ENCODE assay signal across 13 cellular contexts in the genomic region with DNA sequence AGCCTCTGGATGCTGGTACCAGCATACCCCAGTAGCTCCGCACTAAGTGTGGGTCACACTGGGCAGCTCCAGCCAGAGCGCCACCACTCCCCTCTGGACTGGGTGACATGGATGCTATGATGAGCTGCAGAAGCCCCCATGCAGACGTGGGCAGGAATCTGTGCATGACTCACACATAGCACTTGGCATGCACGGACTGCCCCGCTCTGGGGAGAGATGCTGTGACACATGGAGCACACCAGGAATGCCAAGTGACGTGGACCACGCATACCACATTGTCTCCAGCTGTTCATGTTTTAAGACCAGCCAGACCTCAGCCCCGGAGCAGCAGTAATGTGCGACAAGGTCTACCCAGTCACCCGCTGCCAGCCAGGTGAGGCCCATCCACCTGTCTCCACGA.
DNase-seq lines count a peak whose midpoint lies in the region; ATAC-seq, FAIRE-seq and TF ChIP-seq lines count a peak whose summit lies in the region.
"Had no signal": no experiment of that assay in that cellular context is flagged by ENCODE, and none has a peak within 500 bp of the region (broad histone marks: within the 10 kb centered on the region; RNA-seq: fewer than 3 reads in every experiment).

No MANE protein-coding gene starts in this region.

- H3K27me3 Mint-ChIP-seq in natural killer cell treated with Interleukin-12 subunit alpha and Interleukin-12 subunit beta and Interleukin-15 and Interleukin-18, amount 100 ng/mL, for 72 hours, result no peaks in the 10 kb centered on the region
- no peaks in the 10 kb centered on the region for H3K27me3 Mint-ChIP-seq in natural killer cell (ENCODE audit: low read depth in 2 of 2)

- H3K36me3 Mint-ChIP-seq in natural killer cell treated with Interleukin-12 subunit alpha and Interleukin-12 subunit beta and Interleukin-15 and Interleukin-18, amount 100 ng/mL, for 72 hours, result no peaks in the 10 kb centered on the region
- no peaks in the 10 kb centered on the region for H3K36me3 Mint-ChIP-seq in natural killer cell

- H3K4me1 Mint-ChIP-seq in natural killer cell treated with Interleukin-12 subunit alpha and Interleukin-12 subunit beta and Interleukin-15 and Interleukin-18, amount 100 ng/mL, for 72 hours (ENCODE audit: low read depth in 2 of 2), result peaks cover 51 to 54% of the 10 kb centered on the region in 2 donors
- peaks cover 69 to 75% of the 10 kb centered on the region in 2 donors for H3K4me1 Mint-ChIP-seq in natural killer cell

- no peak for TF ChIP-seq CTCF in natural killer cell (IDR thresholded peaks at IDR 0.05)
- no peak for TF ChIP-seq CTCF in D721Med (IDR thresholded peaks at IDR 0.05; ENCODE audit: insufficient read depth, missing control alignments)

- FAIRE-seq in D721Med (lab: Jason Lieb, UNC), result no peak
- FAIRE-seq: colon had no signal

- intact Hi-C loops in natural killer cell (cut with micrococcal nuclease), result no loop called here

- no peak for ATAC-seq in natural killer cell treated with Interleukin-12 subunit alpha and Interleukin-12 subunit beta and Interleukin-15 and Interleukin-18, amount 100 ng/mL, for 72 hours
- ATAC-seq in natural killer cell (no peak), SK-N-SH treated with all-trans-retinoic acid at 6 μM for 48 hours (peak; percentile 86), GM21515 (IDR thresholded peaks at IDR 0.05; ENCODE audit: unreplicated experiment) (no peak), HG02938 (IDR thresholded peaks at IDR 0.05; ENCODE audit: unreplicated experiment) (no peak), GM21381 (IDR thresholded peaks at IDR 0.05; ENCODE audit: unreplicated experiment) (no peak)

- H3K4me3 Mint-ChIP-seq in natural killer cell treated with Interleukin-12 subunit alpha and Interleukin-12 subunit beta and Interleukin-15 and Interleukin-18, amount 100 ng/mL, for 72 hours, result no peak overlapping the region
- no peak overlapping the region for H3K4me3 Mint-ChIP-seq in natural killer cell

- H3K27ac Mint-ChIP-seq in natural killer cell treated with Interleukin-12 subunit alpha and Interleukin-12 subunit beta and Interleukin-15 and Interleukin-18, amount 100 ng/mL, for 72 hours, result peak overlapping the region; percentile 30 to 71
- no peak overlapping the region for H3K27ac Mint-ChIP-seq in natural killer cell

- no peak for DNase-seq in natural killer cell treated with Interleukin-12 subunit alpha and Interleukin-12 subunit beta and Interleukin-15 and Interleukin-18, amount 100 ng/mL, for 72 hours (ENCODE audit: low spot score)
- DNase-seq in natural killer cell (no peak), glomerular visceral epithelial cell (ENCODE audit: extremely low spot score) (peak; percentile 88), D721Med (ENCODE audit: insufficient read length, low spot score) (no peak)
- DNase-seq: BE2C, H7, Peyer's patch had no signal

- no peaks in the 10 kb centered on the region for H3K9me3 Mint-ChIP-seq in natural killer cell treated with Interleukin-12 subunit alpha and Interleukin-12 subunit beta and Interleukin-15 and Interleukin-18, amount 100 ng/mL, for 72 hours
- H3K9me3 Mint-ChIP-seq in natural killer cell, result no peaks in the 10 kb centered on the region
- H3K9me3 Mint-ChIP-seq: activated T-helper 2 cell treated with anti-CD3 and anti-CD28 coated beads, Interferon-gamma antibody, Interleukin-2, Interleukin-4, amounts not matched to agents 10 μg/mL and 5 μg/mL and 100 μg/mL, durations not matched to agents 14 hours and 24 hours and 36 hours had no signal

TF ChIP-seq in SK-N-SH treated with all-trans-retinoic acid at 6 μM for 48 hours, 23 proteins besides CTCF, POLR2A, EP300 and RAD21:
- TF ChIP-seq ZFP30 (CRISPR knock-in tag; IDR thresholded peaks at IDR 0.05) (no peak), ZFP3 (CRISPR knock-in tag; IDR thresholded peaks at IDR 0.05) (no peak), ZNF8 (CRISPR knock-in tag; IDR thresholded peaks at IDR 0.05) (no peak), ZNF70 (CRISPR knock-in tag; IDR thresholded peaks at IDR 0.05) (no peak), OSR1 (CRISPR knock-in tag; IDR thresholded peaks at IDR 0.05) (no peak), SNAI2 (CRISPR knock-in tag; IDR thresholded peaks at IDR 0.05) (no peak), ISL1 (CRISPR knock-in tag; IDR thresholded peaks at IDR 0.05) (no peak), TCF4 (CRISPR knock-in tag; IDR thresholded peaks at IDR 0.05; ENCODE audit: borderline replicate concordance) (no peak), GLIS3 (CRISPR knock-in tag; IDR thresholded peaks at IDR 0.05) (no peak), CSDC2 (CRISPR knock-in tag; IDR thresholded peaks at IDR 0.05) (no peak), RARB (CRISPR knock-in tag; IDR thresholded peaks at IDR 0.05) (no peak), ZC3H10 (CRISPR knock-in tag; IDR thresholded peaks at IDR 0.05) (no peak), ZNF565 (CRISPR knock-in tag; conservative IDR thresholded peaks at IDR 0.05; ENCODE audit: low read depth) (no peak), TOX (CRISPR knock-in tag; IDR thresholded peaks at IDR 0.05; ENCODE audit: borderline replicate concordance) (no peak), ESRRG (CRISPR knock-in tag; IDR thresholded peaks at IDR 0.05) (no peak)
- TF ChIP-seq, protein P1, sequence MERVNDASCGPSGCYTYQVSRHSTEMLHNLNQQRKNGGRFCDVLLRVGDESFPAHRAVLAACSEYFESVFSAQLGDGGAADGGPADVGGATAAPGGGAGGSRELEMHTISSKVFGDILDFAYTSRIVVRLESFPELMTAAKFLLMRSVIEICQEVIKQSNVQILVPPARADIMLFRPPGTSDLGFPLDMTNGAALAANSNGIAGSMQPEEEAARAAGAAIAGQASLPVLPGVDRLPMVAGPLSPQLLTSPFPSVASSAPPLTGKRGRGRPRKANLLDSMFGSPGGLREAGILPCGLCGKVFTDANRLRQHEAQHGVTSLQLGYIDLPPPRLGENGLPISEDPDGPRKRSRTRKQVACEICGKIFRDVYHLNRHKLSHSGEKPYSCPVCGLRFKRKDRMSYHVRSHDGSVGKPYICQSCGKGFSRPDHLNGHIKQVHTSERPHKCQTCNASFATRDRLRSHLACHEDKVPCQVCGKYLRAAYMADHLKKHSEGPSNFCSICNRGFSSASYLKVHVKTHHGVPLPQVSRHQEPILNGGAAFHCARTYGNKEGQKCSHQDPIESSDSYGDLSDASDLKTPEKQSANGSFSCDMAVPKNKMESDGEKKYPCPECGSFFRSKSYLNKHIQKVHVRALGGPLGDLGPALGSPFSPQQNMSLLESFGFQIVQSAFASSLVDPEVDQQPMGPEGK (CRISPR knock-in tag; IDR thresholded peaks at IDR 0.05; ENCODE audit: borderline replicate concordance), result no peak
- TF ChIP-seq, protein P2, sequence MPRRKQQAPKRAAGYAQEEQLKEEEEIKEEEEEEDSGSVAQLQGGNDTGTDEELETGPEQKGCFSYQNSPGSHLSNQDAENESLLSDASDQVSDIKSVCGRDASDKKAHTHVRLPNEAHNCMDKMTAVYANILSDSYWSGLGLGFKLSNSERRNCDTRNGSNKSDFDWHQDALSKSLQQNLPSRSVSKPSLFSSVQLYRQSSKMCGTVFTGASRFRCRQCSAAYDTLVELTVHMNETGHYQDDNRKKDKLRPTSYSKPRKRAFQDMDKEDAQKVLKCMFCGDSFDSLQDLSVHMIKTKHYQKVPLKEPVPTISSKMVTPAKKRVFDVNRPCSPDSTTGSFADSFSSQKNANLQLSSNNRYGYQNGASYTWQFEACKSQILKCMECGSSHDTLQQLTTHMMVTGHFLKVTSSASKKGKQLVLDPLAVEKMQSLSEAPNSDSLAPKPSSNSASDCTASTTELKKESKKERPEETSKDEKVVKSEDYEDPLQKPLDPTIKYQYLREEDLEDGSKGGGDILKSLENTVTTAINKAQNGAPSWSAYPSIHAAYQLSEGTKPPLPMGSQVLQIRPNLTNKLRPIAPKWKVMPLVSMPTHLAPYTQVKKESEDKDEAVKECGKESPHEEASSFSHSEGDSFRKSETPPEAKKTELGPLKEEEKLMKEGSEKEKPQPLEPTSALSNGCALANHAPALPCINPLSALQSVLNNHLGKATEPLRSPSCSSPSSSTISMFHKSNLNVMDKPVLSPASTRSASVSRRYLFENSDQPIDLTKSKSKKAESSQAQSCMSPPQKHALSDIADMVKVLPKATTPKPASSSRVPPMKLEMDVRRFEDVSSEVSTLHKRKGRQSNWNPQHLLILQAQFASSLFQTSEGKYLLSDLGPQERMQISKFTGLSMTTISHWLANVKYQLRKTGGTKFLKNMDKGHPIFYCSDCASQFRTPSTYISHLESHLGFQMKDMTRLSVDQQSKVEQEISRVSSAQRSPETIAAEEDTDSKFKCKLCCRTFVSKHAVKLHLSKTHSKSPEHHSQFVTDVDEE (CRISPR knock-in tag; IDR thresholded peaks at IDR 0.05), result no peak
- TF ChIP-seq, protein P3, sequence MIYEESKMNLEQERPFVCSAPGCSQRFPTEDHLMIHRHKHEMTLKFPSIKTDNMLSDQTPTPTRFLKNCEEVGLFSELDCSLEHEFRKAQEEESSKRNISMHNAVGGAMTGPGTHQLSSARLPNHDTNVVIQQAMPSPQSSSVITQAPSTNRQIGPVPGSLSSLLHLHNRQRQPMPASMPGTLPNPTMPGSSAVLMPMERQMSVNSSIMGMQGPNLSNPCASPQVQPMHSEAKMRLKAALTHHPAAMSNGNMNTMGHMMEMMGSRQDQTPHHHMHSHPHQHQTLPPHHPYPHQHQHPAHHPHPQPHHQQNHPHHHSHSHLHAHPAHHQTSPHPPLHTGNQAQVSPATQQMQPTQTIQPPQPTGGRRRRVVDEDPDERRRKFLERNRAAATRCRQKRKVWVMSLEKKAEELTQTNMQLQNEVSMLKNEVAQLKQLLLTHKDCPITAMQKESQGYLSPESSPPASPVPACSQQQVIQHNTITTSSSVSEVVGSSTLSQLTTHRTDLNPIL (CRISPR knock-in tag; IDR thresholded peaks at IDR 0.05; ENCODE audit: low read depth), result no peak
- TF ChIP-seq, protein P4, sequence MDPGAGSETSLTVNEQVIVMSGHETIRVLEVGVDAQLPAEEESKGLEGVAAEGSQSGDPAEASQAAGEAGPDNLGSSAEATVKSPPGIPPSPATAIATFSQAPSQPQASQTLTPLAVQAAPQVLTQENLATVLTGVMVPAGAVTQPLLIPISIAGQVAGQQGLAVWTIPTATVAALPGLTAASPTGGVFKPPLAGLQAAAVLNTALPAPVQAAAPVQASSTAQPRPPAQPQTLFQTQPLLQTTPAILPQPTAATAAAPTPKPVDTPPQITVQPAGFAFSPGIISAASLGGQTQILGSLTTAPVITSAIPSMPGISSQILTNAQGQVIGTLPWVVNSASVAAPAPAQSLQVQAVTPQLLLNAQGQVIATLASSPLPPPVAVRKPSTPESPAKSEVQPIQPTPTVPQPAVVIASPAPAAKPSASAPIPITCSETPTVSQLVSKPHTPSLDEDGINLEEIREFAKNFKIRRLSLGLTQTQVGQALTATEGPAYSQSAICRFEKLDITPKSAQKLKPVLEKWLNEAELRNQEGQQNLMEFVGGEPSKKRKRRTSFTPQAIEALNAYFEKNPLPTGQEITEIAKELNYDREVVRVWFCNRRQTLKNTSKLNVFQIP (CRISPR knock-in tag; IDR thresholded peaks at IDR 0.05; ENCODE audit: borderline replicate concordance, low read depth), result no peak

Comparison
In these comparisons a context has a peak if more than half of its experiments do, and no peak if none do; other contexts are left out.
1. H3K27ac Mint-ChIP-seq: peak in natural killer cell treated with Interleukin-12 subunit alpha and Interleukin-12 subunit beta and Interleukin-15 and Interleukin-18, amount 100 ng/mL, for 72 hours (2 of 2); none in natural killer cell (0 of 2).